In the genomic region with DNA sequence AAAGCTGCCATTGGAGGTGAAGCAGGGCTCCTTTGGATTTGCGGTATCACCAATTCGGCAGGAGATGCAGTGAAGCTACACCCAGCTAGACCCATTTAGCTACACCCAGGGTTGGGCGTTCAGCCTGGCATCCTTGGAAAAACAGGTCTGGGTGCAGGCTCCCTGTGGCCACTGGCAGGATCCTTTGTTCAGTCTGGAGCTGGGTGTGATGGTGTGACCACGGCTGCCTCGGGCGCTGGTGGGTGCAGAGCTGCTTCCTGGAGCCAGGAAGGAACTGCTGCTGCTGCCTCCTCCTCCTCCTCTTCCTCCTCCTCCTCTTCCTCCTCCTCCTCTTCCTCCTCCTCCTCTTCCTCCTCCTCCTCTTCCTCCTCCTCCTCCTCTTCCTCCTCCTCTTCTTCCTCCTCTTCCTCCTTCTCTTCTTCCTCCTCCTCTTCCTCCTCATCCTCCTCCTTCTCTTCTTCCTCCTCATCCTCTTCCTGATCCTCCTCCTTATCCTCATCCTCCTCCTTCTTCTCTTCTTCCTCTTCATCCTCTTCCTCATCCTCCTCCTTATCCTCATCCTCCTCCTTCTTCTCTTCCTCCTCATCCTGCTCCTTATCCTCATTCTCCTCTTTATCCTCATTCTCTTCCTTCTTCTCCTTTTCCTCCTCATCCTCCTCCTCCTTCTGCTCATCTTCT, we compare ENCODE assay signal across 1 cellular context.
TF ChIP-seq lines count a peak whose summit lies in the region.

No MANE protein-coding gene starts in this region.

TF ChIP-seq in HCT116, 20 proteins besides CTCF, POLR2A, EP300 and RAD21:
- TF ChIP-seq, protein P1, sequence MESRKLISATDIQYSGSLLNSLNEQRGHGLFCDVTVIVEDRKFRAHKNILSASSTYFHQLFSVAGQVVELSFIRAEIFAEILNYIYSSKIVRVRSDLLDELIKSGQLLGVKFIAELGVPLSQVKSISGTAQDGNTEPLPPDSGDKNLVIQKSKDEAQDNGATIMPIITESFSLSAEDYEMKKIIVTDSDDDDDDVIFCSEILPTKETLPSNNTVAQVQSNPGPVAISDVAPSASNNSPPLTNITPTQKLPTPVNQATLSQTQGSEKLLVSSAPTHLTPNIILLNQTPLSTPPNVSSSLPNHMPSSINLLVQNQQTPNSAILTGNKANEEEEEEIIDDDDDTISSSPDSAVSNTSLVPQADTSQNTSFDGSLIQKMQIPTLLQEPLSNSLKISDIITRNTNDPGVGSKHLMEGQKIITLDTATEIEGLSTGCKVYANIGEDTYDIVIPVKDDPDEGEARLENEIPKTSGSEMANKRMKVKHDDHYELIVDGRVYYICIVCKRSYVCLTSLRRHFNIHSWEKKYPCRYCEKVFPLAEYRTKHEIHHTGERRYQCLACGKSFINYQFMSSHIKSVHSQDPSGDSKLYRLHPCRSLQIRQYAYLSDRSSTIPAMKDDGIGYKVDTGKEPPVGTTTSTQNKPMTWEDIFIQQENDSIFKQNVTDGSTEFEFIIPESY (IDR thresholded peaks at IDR 0.05; ENCODE audit: extremely low read depth, insufficient replicate concordance, low read length): no peak
- TF ChIP-seq, protein P2, sequence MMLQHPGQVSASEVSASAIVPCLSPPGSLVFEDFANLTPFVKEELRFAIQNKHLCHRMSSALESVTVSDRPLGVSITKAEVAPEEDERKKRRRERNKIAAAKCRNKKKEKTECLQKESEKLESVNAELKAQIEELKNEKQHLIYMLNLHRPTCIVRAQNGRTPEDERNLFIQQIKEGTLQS (IDR thresholded peaks at IDR 0.05): no peak
